In genomic region chr1:149740590-149741230, GRCh38 we compare ENCODE assay signal across 13 cellular contexts. TPM values are rescaled to one million over a fixed set of nuclear protein-coding genes. Genes with fewer than 3 reads are reported as not detected.
DNase-seq lines count a peak whose midpoint lies in the region; ATAC-seq and TF ChIP-seq lines count a peak whose summit lies in the region.
"Not testable (repeated sequence)": the region's sequence is repeated elsewhere in the genome, so short reads cannot be mapped to it uniquely, and the experiment has no call there.
"Had no signal": no experiment of that assay in that cellular context is flagged by ENCODE, and none has a peak within 500 bp of the region (broad histone marks: within the 10 kb centered on the region; RNA-seq: fewer than 3 reads in every experiment).

No MANE protein-coding gene starts in this region.

- H3K4me3 ChIP-seq in CD4-positive, CD25-positive, alpha-beta regulatory T cell (ENCODE audit: low read depth, low read length): not testable (repeated sequence)
- H3K4me3 ChIP-seq in iPS-11a (ENCODE audit: low read depth, low read length): peak overlapping the region; percentile 37

- H3K4me1 Mint-ChIP-seq in CD4-positive, CD25-positive, alpha-beta regulatory T cell; T-helper 17 cell; activated T-helper 1 cell treated with anti-CD3 and anti-CD28 coated beads, Interleukin-12 subunit alpha, Interleukin-12 subunit beta, Interleukin-2, Interleukin-4 antibody, amounts not matched to agents 30 ng/mL and 10 ng/mL and 1 ng/mL, durations not matched to agents 14 hours and 24 hours and 36 hours (ENCODE audit: low read depth); brain; natural killer cell treated with Interleukin-12 subunit alpha and Interleukin-12 subunit beta and Interleukin-15 and Interleukin-18, amount 100 ng/mL, for 72 hours (ENCODE audit: low read depth in 2 of 2); stimulated activated naive CD8-positive, alpha-beta T cell treated with anti-CD3 and anti-CD28 coated beads, Interleukin-15, amount 100 ng/mL, for 72 hours: not testable (repeated sequence)

- not testable (repeated sequence) for TF ChIP-seq CTCF in brain (conservative IDR thresholded peaks at IDR 0.05)

- intact Hi-C loops in activated T-helper 1 cell treated with anti-CD3 and anti-CD28 coated beads, Interleukin-12 subunit alpha, Interleukin-12 subunit beta, Interleukin-2, Interleukin-4 antibody, amounts not matched to agents 30 ng/mL and 10 ng/mL and 1 ng/mL, durations not matched to agents 14 hours and 24 hours and 36 hours (cut with micrococcal nuclease): not testable (repeated sequence)

- H3K9me3 ChIP-seq in CD4-positive, CD25-positive, alpha-beta regulatory T cell (ENCODE audit: control insufficient read depth in 2 of 2, low read length in 2 of 2); T-helper 17 cell (ENCODE audit: control insufficient read depth, low read length, poor library complexity, severe bottlenecking): not testable (repeated sequence)

- H3K27me3 Mint-ChIP-seq in CD4-positive, CD25-positive, alpha-beta regulatory T cell; T-helper 17 cell; activated T-helper 1 cell treated with anti-CD3 and anti-CD28 coated beads, Interleukin-12 subunit alpha, Interleukin-12 subunit beta, Interleukin-2, Interleukin-4 antibody, amounts not matched to agents 30 ng/mL and 10 ng/mL and 1 ng/mL, durations not matched to agents 14 hours and 24 hours and 36 hours (ENCODE audit: insufficient read depth); brain; natural killer cell treated with Interleukin-12 subunit alpha and Interleukin-12 subunit beta and Interleukin-15 and Interleukin-18, amount 100 ng/mL, for 72 hours; stimulated activated naive CD8-positive, alpha-beta T cell treated with anti-CD3 and anti-CD28 coated beads, Interleukin-15, amount 100 ng/mL, for 72 hours: not testable (repeated sequence)

- H3K36me3 ChIP-seq in CD4-positive, CD25-positive, alpha-beta regulatory T cell (ENCODE audit: control insufficient read depth, insufficient read depth, low read length): not testable (repeated sequence)

- not testable (repeated sequence) for ATAC-seq in CD4-positive, CD25-positive, alpha-beta regulatory T cell (ENCODE audit: low read depth in 2 of 2); natural killer cell treated with Interleukin-12 subunit alpha and Interleukin-12 subunit beta and Interleukin-15 and Interleukin-18, amount 100 ng/mL, for 72 hours; stimulated activated naive CD8-positive, alpha-beta T cell treated with anti-CD3 and anti-CD28 coated beads, Interleukin-15, amount 100 ng/mL, for 72 hours
- ATAC-seq in HG03103 (IDR thresholded peaks at IDR 0.05; ENCODE audit: low read depth, unreplicated experiment) (peak; percentile 20), T-helper 17 cell (peak; percentile 36)

- not testable (repeated sequence) for H3K4me1 ChIP-seq in CD4-positive, CD25-positive, alpha-beta regulatory T cell (ENCODE audit: control insufficient read depth, insufficient read depth, low read length, poor library complexity, severe bottlenecking)

- H3K27me3 ChIP-seq in CD4-positive, CD25-positive, alpha-beta regulatory T cell (ENCODE audit: control insufficient read depth, insufficient read depth, low read length): not testable (repeated sequence)

- not testable (repeated sequence) for H3K36me3 Mint-ChIP-seq in CD4-positive, CD25-positive, alpha-beta regulatory T cell; T-helper 17 cell (ENCODE audit: low read depth); activated T-helper 1 cell treated with anti-CD3 and anti-CD28 coated beads, Interleukin-12 subunit alpha, Interleukin-12 subunit beta, Interleukin-2, Interleukin-4 antibody, amounts not matched to agents 30 ng/mL and 10 ng/mL and 1 ng/mL, durations not matched to agents 14 hours and 24 hours and 36 hours (ENCODE audit: low read depth); brain; natural killer cell treated with Interleukin-12 subunit alpha and Interleukin-12 subunit beta and Interleukin-15 and Interleukin-18, amount 100 ng/mL, for 72 hours

- not testable (repeated sequence) for H3K27ac ChIP-seq in CD4-positive, CD25-positive, alpha-beta regulatory T cell (ENCODE audit: insufficient read depth, low read length, poor library complexity, severe bottlenecking)

- peak overlapping the region in 2 of 3 donors; percentile 72 to 74 for H3K27ac Mint-ChIP-seq in CD4-positive, CD25-positive, alpha-beta regulatory T cell
- H3K27ac Mint-ChIP-seq in T-helper 17 cell: peak overlapping the region; percentile 75
- peak overlapping the region; percentile 65 for H3K27ac Mint-ChIP-seq in activated T-helper 1 cell treated with anti-CD3 and anti-CD28 coated beads, Interleukin-12 subunit alpha, Interleukin-12 subunit beta, Interleukin-2, Interleukin-4 antibody, amounts not matched to agents 30 ng/mL and 10 ng/mL and 1 ng/mL, durations not matched to agents 14 hours and 24 hours and 36 hours
- H3K27ac Mint-ChIP-seq in brain: not testable (repeated sequence)
- peak overlapping the region in 1 of 2 donors; percentile 63 for H3K27ac Mint-ChIP-seq in natural killer cell treated with Interleukin-12 subunit alpha and Interleukin-12 subunit beta and Interleukin-15 and Interleukin-18, amount 100 ng/mL, for 72 hours
- H3K27ac Mint-ChIP-seq in stimulated activated naive CD8-positive, alpha-beta T cell treated with anti-CD3 and anti-CD28 coated beads, Interleukin-15, amount 100 ng/mL, for 72 hours: peak overlapping the region in 1 of 2 donors; percentile 72

- not testable (repeated sequence) for H3K9me3 Mint-ChIP-seq in CD4-positive, CD25-positive, alpha-beta regulatory T cell; activated T-helper 1 cell treated with anti-CD3 and anti-CD28 coated beads, Interleukin-12 subunit alpha, Interleukin-12 subunit beta, Interleukin-2, Interleukin-4 antibody, amounts not matched to agents 30 ng/mL and 10 ng/mL and 1 ng/mL, durations not matched to agents 14 hours and 24 hours and 36 hours; brain; natural killer cell treated with Interleukin-12 subunit alpha and Interleukin-12 subunit beta and Interleukin-15 and Interleukin-18, amount 100 ng/mL, for 72 hours; stimulated activated naive CD8-positive, alpha-beta T cell treated with anti-CD3 and anti-CD28 coated beads, Interleukin-15, amount 100 ng/mL, for 72 hours

- H3K4me3 Mint-ChIP-seq in CD4-positive, CD25-positive, alpha-beta regulatory T cell: peak overlapping the region; percentile 79 to 88 (median 82)
- H3K4me3 Mint-ChIP-seq in T-helper 17 cell: peak overlapping the region; percentile 79
- peak overlapping the region; percentile 74 for H3K4me3 Mint-ChIP-seq in activated T-helper 1 cell treated with anti-CD3 and anti-CD28 coated beads, Interleukin-12 subunit alpha, Interleukin-12 subunit beta, Interleukin-2, Interleukin-4 antibody, amounts not matched to agents 30 ng/mL and 10 ng/mL and 1 ng/mL, durations not matched to agents 14 hours and 24 hours and 36 hours
- peak overlapping the region in 3 of 5 experiments; percentile 30 to 78 (median 68) for H3K4me3 Mint-ChIP-seq in brain
- peak overlapping the region; percentile 60 for H3K4me3 Mint-ChIP-seq in natural killer cell treated with Interleukin-12 subunit alpha and Interleukin-12 subunit beta and Interleukin-15 and Interleukin-18, amount 100 ng/mL, for 72 hours
- peak overlapping the region; percentile 70 to 73 for H3K4me3 Mint-ChIP-seq in stimulated activated naive CD8-positive, alpha-beta T cell treated with anti-CD3 and anti-CD28 coated beads, Interleukin-15, amount 100 ng/mL, for 72 hours

- not testable (repeated sequence) for DNase-seq in CD4-positive, CD25-positive, alpha-beta regulatory T cell; T-helper 17 cell; activated T-helper 1 cell treated with anti-CD3 and anti-CD28 coated beads, Interleukin-12 subunit alpha, Interleukin-12 subunit beta, Interleukin-2, Interleukin-4 antibody, amounts not matched to agents 30 ng/mL and 10 ng/mL and 1 ng/mL, durations not matched to agents 14 hours and 24 hours and 36 hours (ENCODE audit: low spot score); natural killer cell treated with Interleukin-12 subunit alpha and Interleukin-12 subunit beta and Interleukin-15 and Interleukin-18, amount 100 ng/mL, for 72 hours (ENCODE audit: low spot score); stimulated activated naive CD8-positive, alpha-beta T cell treated with anti-CD3 and anti-CD28 coated beads, Interleukin-15, amount 100 ng/mL, for 72 hours

RNA-seq across cellular contexts. Expression of gene FCGR1A, which starts 41.8 kb away (rescaled TPM):
- not detected for total RNA-seq in CD4-positive, CD25-positive, alpha-beta regulatory T cell
- not detected for polyA plus RNA-seq in CD4-positive, CD25-positive, alpha-beta regulatory T cell
- total RNA-seq in T-helper 17 cell: under 1 TPM in 1 of 2 donors, not detected in 1; 0.30 TPM
- total RNA-seq in activated T-helper 1 cell treated with anti-CD3 and anti-CD28 coated beads, Interleukin-12 subunit alpha, Interleukin-12 subunit beta, Interleukin-2, Interleukin-4 antibody, amounts not matched to agents 30 ng/mL and 10 ng/mL and 1 ng/mL, durations not matched to agents 14 hours and 24 hours and 36 hours: not detected in 2 replicates
- polyA plus RNA-seq in brain (ENCODE audit: insufficient read depth, low read depth, low replicate concordance): 4.6 TPM
- total RNA-seq in natural killer cell treated with Interleukin-12 subunit alpha and Interleukin-12 subunit beta and Interleukin-15 and Interleukin-18, amount 100 ng/mL, for 72 hours: 1 to 10 TPM in 1 of 2 donors, under 1 TPM in 1; 0.93 to 1.3 TPM
- total RNA-seq: lung microvascular endothelial cell, myocyte, NCI-H460, PC-3 had no signal
- polyA plus RNA-seq: AG04450 had no signal
